Comparison of ENCODE assay signal across 1 cellular context in genomic region chr16:4558026-4558425, GRCh38.
TF ChIP-seq lines count a peak whose summit lies in the region.

No MANE protein-coding gene starts in this region.

TF ChIP-seq in K562, 482 proteins besides CTCF, POLR2A, EP300 and RAD21:
- TF ChIP-seq USF2 (CRISPR knock-in tag; IDR thresholded peaks at IDR 0.05) (peak; percentile 40; the same call in 1 of the 2 replicates), NRF1 (conservative IDR thresholded peaks at IDR 0.05 in 1 of 2, IDR thresholded peaks at IDR 0.05 in 1 of 2) (peak; percentile 42 to 55; a peak in 3 of 4 replicates), NR2C1 (IDR thresholded peaks at IDR 0.05) (peak; percentile 95), NR2C1 (tag; IDR thresholded peaks at IDR 0.05) (peak; percentile 96), BHLHE40 (IDR thresholded peaks at IDR 0.05; ENCODE audit: low read length) (0 out of 2 replicates have a peak, but pooled peaks have one; percentile 8), ETV5 (CRISPR knock-in tag; IDR thresholded peaks at IDR 0.05; ENCODE audit: low read depth) (no peak), L3MBTL2 (IDR thresholded peaks at IDR 0.05) (0 out of 2 replicates have a peak, but pooled peaks have one; percentile 25), NR2C2 (CRISPR knock-in tag; IDR thresholded peaks at IDR 0.05) (peak; percentile 56; the same call in 1 of the 2 replicates), NR2C2 (tag; IDR thresholded peaks at IDR 0.05) (peak; percentile 85; the same call in 1 of the 2 replicates)
- TF ChIP-seq, protein P1, sequence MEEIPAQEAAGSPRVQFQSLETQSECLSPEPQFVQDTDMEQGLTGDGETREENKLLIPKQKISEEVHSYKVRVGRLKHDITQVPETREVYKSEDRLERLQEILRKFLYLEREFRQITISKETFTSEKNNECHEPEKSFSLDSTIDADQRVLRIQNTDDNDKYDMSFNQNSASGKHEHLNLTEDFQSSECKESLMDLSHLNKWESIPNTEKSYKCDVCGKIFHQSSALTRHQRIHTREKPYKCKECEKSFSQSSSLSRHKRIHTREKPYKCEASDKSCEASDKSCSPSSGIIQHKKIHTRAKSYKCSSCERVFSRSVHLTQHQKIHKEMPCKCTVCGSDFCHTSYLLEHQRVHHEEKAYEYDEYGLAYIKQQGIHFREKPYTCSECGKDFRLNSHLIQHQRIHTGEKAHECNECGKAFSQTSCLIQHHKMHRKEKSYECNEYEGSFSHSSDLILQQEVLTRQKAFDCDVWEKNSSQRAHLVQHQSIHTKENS (CRISPR knock-in tag; IDR thresholded peaks at IDR 0.05) = no peak
